Comparison of ENCODE assay signal across 16 cellular contexts in the genomic region with DNA sequence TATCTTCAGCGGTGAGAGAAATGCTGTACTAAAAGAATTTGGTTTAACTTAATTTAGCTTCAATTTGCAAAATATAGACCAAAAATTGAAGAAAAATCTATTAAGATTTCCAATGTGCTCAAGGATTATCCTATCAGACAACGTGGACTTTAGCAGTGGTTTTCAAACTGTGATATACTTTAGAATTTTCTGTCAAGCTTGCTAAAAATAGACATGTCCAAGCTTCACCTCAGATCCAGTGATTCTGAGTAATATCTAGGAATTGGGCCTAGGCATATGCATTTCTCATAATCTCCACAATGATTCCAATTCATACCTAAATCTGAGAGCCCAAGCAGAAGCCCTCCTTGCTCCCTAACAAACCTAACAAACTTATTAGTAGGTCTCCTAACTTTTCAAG. TPM values are rescaled to one million over a fixed set of nuclear protein-coding genes. Genes with fewer than 3 reads are reported as not detected.
DNase-seq lines count a peak whose midpoint lies in the region; ATAC-seq and TF ChIP-seq lines count a peak whose summit lies in the region.
"Had no signal": no experiment of that assay in that cellular context is flagged by ENCODE, and none has a peak within 500 bp of the region (broad histone marks: within the 10 kb centered on the region; RNA-seq: fewer than 3 reads in every experiment).

No MANE protein-coding gene starts in this region.

- H3K9ac ChIP-seq in SK-N-SH (no peak overlapping the region), PC-3 (ENCODE audit: low read length) (no peak overlapping the region), skeletal muscle tissue (ENCODE audit: low read depth in 1 of 3, low read length in 3 of 3) (no peak overlapping the region)

- no TSS peak for BruUV-seq in PC-3 (replicated peaks; lab: Mats Ljungman, UMichigan)

- H4K20me1 ChIP-seq in SK-N-SH (ENCODE audit: insufficient read depth): peaks cover 71% of the 10 kb centered on the region
- H4K20me1 ChIP-seq in PC-3 (ENCODE audit: low read length): peaks cover 41% of the 10 kb centered on the region

- H3K9me2 ChIP-seq in SK-N-SH (no peaks in the 10 kb centered on the region), PC-3 (replicated peaks; ENCODE audit: low read length) (no peaks in the 10 kb centered on the region)

- TF ChIP-seq POLR2A in sigmoid colon (IDR thresholded peaks at IDR 0.05): no peak

- no peaks in the 10 kb centered on the region for H3K36me3 Mint-ChIP-seq in glutamatergic neuron (ENCODE audit: unreplicated experiment)

- no peak for TF ChIP-seq RAD21 in SK-N-SH (IDR thresholded peaks at IDR 0.05; ENCODE audit: low read length)

- peak overlapping the region; percentile 98 for H3K4me3 Mint-ChIP-seq in glutamatergic neuron (ENCODE audit: unreplicated experiment)

- no peaks in the 10 kb centered on the region for H3K9me3 ChIP-seq in SK-N-SH
- H3K9me3 ChIP-seq in PC-3 (ENCODE audit: low read length): no peaks in the 10 kb centered on the region
- H3K9me3 ChIP-seq in skeletal muscle tissue (ENCODE audit: control insufficient read depth in 3 of 3, low read length in 3 of 3): no peaks in the 10 kb centered on the region
- no peaks in the 10 kb centered on the region for H3K9me3 ChIP-seq in sigmoid colon
- H3K9me3 ChIP-seq: body of pancreas had no signal

- H3K27me3 ChIP-seq in SK-N-SH (ENCODE audit: insufficient read depth): no peaks in the 10 kb centered on the region
- no peaks in the 10 kb centered on the region for H3K27me3 ChIP-seq in PC-3 (ENCODE audit: low read length)
- no peaks in the 10 kb centered on the region for H3K27me3 ChIP-seq in skeletal muscle tissue (ENCODE audit: control insufficient read depth in 3 of 3, insufficient read depth in 3 of 3, low read length in 3 of 3)
- H3K27me3 ChIP-seq in sigmoid colon: no peaks in the 10 kb centered on the region
- H3K27me3 ChIP-seq: body of pancreas, foreskin keratinocyte had no signal

- CTCF ChIA-PET in SK-N-SH (lab: Yijun Ruan, JAX) (interaction anchor here (1.0 to 1.8 kb wide), 7 partner anchors 8 to 165 kb away, joined by 3 to 6 read pairs (median 4); no protein-coding TSS in a partner anchor), PC-3 (lab: Charles Lee) (interaction anchor here (1.6 kb wide), 1 partner anchor 63 kb away, joined by 8 read pairs; no protein-coding TSS in a partner anchor)

- H2AFZ ChIP-seq in SK-N-SH (ENCODE audit: low read depth) (no peak overlapping the region), PC-3 (ENCODE audit: low read length) (no peak overlapping the region)

- H3K36me3 ChIP-seq in SK-N-SH (replicated peaks in 1 of 2; ENCODE audit: control insufficient read depth in 1 of 2, insufficient read depth in 2 of 2, low read length in 1 of 2) (peaks cover 3% of the 10 kb centered on the region in 2 experiments), PC-3 (ENCODE audit: low read depth, low read length) (no peaks in the 10 kb centered on the region), skeletal muscle tissue (ENCODE audit: control insufficient read depth in 3 of 3, insufficient read depth in 3 of 3, low read length in 3 of 3) (no peaks in the 10 kb centered on the region), sigmoid colon (no peaks in the 10 kb centered on the region)

- no peak for DNase-seq in SK-N-SH
- DNase-seq in PC-3: no peak
- no peak for DNase-seq in glutamatergic neuron
- DNase-seq in middle frontal gyrus (ENCODE audit: extremely low spot score, low spot score): no peak
- no peak for DNase-seq in sigmoid colon
- DNase-seq: 8988T; activated CD4-positive, alpha-beta T cell treated with anti-CD3 and anti-CD28 coated beads for 4 hours; body of pancreas; effector CD4-positive, alpha-beta T cell; foreskin keratinocyte; NCI-H1048; T-cell had no signal

- intact Hi-C loops in PC-3 (cut with micrococcal nuclease) (loop anchor here (5.0 kb wide), 2 partner anchors 33 to 37 kb away; no protein-coding TSS in a partner anchor), sigmoid colon (cut with DNase I) (loop anchor here (5.0 kb wide), 2 partner anchors 43 to 208 kb away; no protein-coding TSS in a partner anchor)

- peaks cover 84% of the 10 kb centered on the region for H3K79me2 ChIP-seq in SK-N-SH (ENCODE audit: insufficient read depth)
- peaks cover 92% of the 10 kb centered on the region for H3K79me2 ChIP-seq in PC-3 (ENCODE audit: low read length)

- POLR2A ChIA-PET in SK-N-SH (lab: Yijun Ruan, JAX): no interaction called here
- POLR2A ChIA-PET in PC-3 (lab: Charles Lee; ENCODE audit: unreplicated experiment): no interaction called here

- TF ChIP-seq EP300 in SK-N-SH (IDR thresholded peaks at IDR 0.05; ENCODE audit: borderline replicate concordance in 1 of 2, low read depth in 1 of 2, low read length in 1 of 2): no peak
- no peak for TF ChIP-seq EP300 in sigmoid colon (IDR thresholded peaks at IDR 0.05)

- no peak for TF ChIP-seq CTCF in SK-N-SH (IDR thresholded peaks at IDR 0.05)
- TF ChIP-seq CTCF in PC-3 (conservative IDR thresholded peaks at IDR 0.05; ENCODE audit: low read depth, low read length): no peak
- no peak for TF ChIP-seq CTCF in glutamatergic neuron (IDR thresholded peaks at IDR 0.05; ENCODE audit: partially characterized antibody, unreplicated experiment)
- no peak for TF ChIP-seq CTCF in sigmoid colon (IDR thresholded peaks at IDR 0.05)

- peaks cover 13% of the 10 kb centered on the region for H3K9me3 Mint-ChIP-seq in glutamatergic neuron (ENCODE audit: unreplicated experiment)
- H3K9me3 Mint-ChIP-seq: T-cell had no signal

- no peak overlapping the region; a peak in 1 of 4 replicates for H3K27ac ChIP-seq in SK-N-SH (ENCODE audit: low read depth in 2 of 2, low read length in 1 of 2)
- H3K27ac ChIP-seq in PC-3 (ENCODE audit: low read length): no peak overlapping the region
- H3K27ac ChIP-seq in skeletal muscle tissue (ENCODE audit: low read depth, low read length): peak overlapping the region; percentile 33
- peak overlapping the region in 1 of 4 donors; percentile 32 for H3K27ac ChIP-seq in sigmoid colon
- H3K27ac ChIP-seq: foreskin keratinocyte had no signal

- peaks cover 30% of the 10 kb centered on the region for H3K4me1 Mint-ChIP-seq in glutamatergic neuron (ENCODE audit: low read depth, unreplicated experiment)

- peaks cover 11 to 37% of the 10 kb centered on the region in 2 experiments; a peak in 3 of 4 replicates for H3K4me1 ChIP-seq in SK-N-SH (ENCODE audit: control insufficient read depth in 1 of 2, insufficient read depth in 2 of 2, low read depth in 1 of 2, low read length in 1 of 2)
- peaks cover 26% of the 10 kb centered on the region for H3K4me1 ChIP-seq in PC-3 (ENCODE audit: insufficient read depth, low read length)
- H3K4me1 ChIP-seq in skeletal muscle tissue (ENCODE audit: control insufficient read depth in 3 of 3, insufficient read depth in 3 of 3, low read length in 3 of 3): peaks cover 25 to 39% (median 38%) of the 10 kb centered on the region in 3 donors
- peaks cover 2 to 76% (median 67%) of the 10 kb centered on the region in 4 donors for H3K4me1 ChIP-seq in sigmoid colon

- 93% methylated on average over 2 of the region's 2 CpGs for WGBS in SK-N-SH (ENCODE audit: low lambda C conversion rate)
- 70 to 84% methylated on average over 2 of the region's 2 CpGs for WGBS in sigmoid colon, 2 donors

- H3K4me3 ChIP-seq in SK-N-SH (ENCODE audit: low read depth in 2 of 2, low read length in 1 of 2): no peak overlapping the region
- H3K4me3 ChIP-seq in PC-3 (ENCODE audit: low read length): peak overlapping the region; percentile 98; the same call in 1 of the 2 replicates
- H3K4me3 ChIP-seq in skeletal muscle tissue (ENCODE audit: low read length in 3 of 3): peak overlapping the region in 1 of 3 donors; percentile 35
- no peak overlapping the region for H3K4me3 ChIP-seq in sigmoid colon
- H3K4me3 ChIP-seq: body of pancreas had no signal

- peak overlapping the region; percentile 1 for H3K27ac Mint-ChIP-seq in glutamatergic neuron (ENCODE audit: unreplicated experiment)

- H3K4me2 ChIP-seq in SK-N-SH (peak overlapping the region; percentile 87), PC-3 (ENCODE audit: low read length) (peak overlapping the region; percentile 80)

- peaks cover 32% of the 10 kb centered on the region for H3F3A ChIP-seq in SK-N-SH (replicated peaks; ENCODE audit: insufficient read depth)
- no peaks in the 10 kb centered on the region for H3F3A ChIP-seq in PC-3 (ENCODE audit: low read length, unreplicated experiment)

- no peak for ATAC-seq in SK-N-SH treated with all-trans-retinoic acid at 6 μM for 48 hours
- no peak for ATAC-seq in PC-3
- ATAC-seq in HG02840 (IDR thresholded peaks at IDR 0.05; ENCODE audit: low FRiP score, unreplicated experiment): no peak
- ATAC-seq: body of pancreas, foreskin keratinocyte, sciatic nerve, T-cell had no signal

- peaks cover 6% of the 10 kb centered on the region for H3K27me3 Mint-ChIP-seq in glutamatergic neuron (ENCODE audit: unreplicated experiment)
- H3K27me3 Mint-ChIP-seq: T-cell had no signal

TF ChIP-seq in SK-N-SH, 30 proteins besides CTCF, POLR2A, EP300 and RAD21 (continues in another document):
- TF ChIP-seq JUND (IDR thresholded peaks at IDR 0.05): no peak
- TF ChIP-seq RFX5 (IDR thresholded peaks at IDR 0.05; ENCODE audit: low read length): no peak

TF ChIP-seq in SK-N-SH treated with all-trans-retinoic acid at 6 μM for 48 hours, 23 proteins besides CTCF, POLR2A, EP300 and RAD21 (continues in another document):
- TF ChIP-seq ISL1 (CRISPR knock-in tag; IDR thresholded peaks at IDR 0.05): no peak
- TF ChIP-seq OSR1 (CRISPR knock-in tag; IDR thresholded peaks at IDR 0.05): no peak
- TF ChIP-seq TCF4 (CRISPR knock-in tag; IDR thresholded peaks at IDR 0.05; ENCODE audit: borderline replicate concordance): no peak
- TF ChIP-seq ARNTL (CRISPR knock-in tag; IDR thresholded peaks at IDR 0.05; ENCODE audit: borderline replicate concordance, low read depth): no peak
- TF ChIP-seq POU6F1 (CRISPR knock-in tag; IDR thresholded peaks at IDR 0.05; ENCODE audit: borderline replicate concordance, low read depth): no peak

RNA-seq across cellular contexts. Expression of gene WASL, which starts 3.4 kb away (rescaled TPM):
- polyA plus RNA-seq in SK-N-SH (2012; rRNA removed) (8.5 and 9.9 TPM in 2 replicates), sigmoid colon (10 to 100 TPM; 33.0 to 80.5 (median 71.5) TPM)
- polyA plus RNA-seq in SK-N-SH (2012; cell fraction: cytosol; rRNA removed): 19.1 and 21.4 TPM in 2 replicates
- 5.9 and 10.8 TPM in 2 replicates for polyA plus RNA-seq in SK-N-SH (2012; cell fraction: nucleus; rRNA removed)
- total RNA-seq in PC-3 (2014; rRNA removed) (8.5 and 10.9 TPM in 2 replicates), glutamatergic neuron (ENCODE audit: unreplicated experiment) (33.0 TPM), skeletal muscle tissue (15.1 TPM), sigmoid colon (10 to 100 TPM; 32.4 to 45.3 (median 39.0) TPM)
